Comparison of ENCODE assay signal across 1 cellular context in the genomic region with DNA sequence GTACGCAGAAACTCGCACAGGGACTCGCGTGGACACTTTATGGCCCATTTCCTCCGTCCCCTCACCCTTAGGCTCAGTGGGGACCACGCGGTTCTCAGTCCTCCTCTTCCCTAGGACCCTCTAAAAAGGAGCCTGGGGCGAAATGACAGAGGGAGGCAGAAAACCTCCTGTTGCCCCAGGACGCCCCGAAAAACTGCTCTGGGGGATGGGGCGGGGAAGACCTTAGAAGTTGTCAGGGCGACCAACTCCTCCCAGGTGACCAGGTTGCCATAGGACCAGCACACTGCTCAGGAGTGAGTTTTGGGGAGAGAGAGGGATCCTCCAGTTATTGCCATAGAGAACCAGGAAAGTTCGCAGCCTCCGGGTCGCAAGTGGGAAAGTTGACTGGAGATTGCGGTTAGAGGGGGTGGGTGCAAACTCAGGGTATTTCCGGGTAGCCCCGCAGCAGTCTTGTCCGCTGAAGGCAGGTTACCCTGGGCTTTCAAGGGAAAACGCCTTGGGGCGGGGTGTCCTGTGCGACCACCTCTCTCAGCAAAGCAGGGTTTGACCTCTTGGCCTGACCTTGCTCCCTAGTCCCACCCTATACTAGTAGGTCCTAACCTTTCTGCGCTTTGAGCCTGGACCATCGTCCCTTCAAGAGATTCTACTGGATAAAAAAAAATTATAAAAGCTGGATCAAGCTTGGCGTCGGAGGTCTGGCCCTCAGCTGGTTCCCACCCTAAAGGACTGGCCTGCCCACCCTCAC.
TF ChIP-seq lines count a peak whose summit lies in the region.

No MANE protein-coding gene starts in this region.

TF ChIP-seq in HepG2, 621 proteins besides CTCF, POLR2A, EP300 and RAD21:
- TF ChIP-seq ZNF121 (CRISPR knock-in tag; IDR thresholded peaks at IDR 0.05) (no peak), ZNF776 (CRISPR knock-in tag; IDR thresholded peaks at IDR 0.05) (0 out of 2 replicates have a peak, but pooled peaks have one; percentile 24)
